Comparison of ENCODE assay signal across 11 cellular contexts in genomic region chr11:73372371-73372993, GRCh38. TPM values are rescaled to one million over a fixed set of nuclear protein-coding genes. Genes with fewer than 3 reads are reported as not detected.
A peak's percentile ranks its signal among the peaks of the same experiment; 100 is the strongest.
DNase-seq lines count a peak whose midpoint lies in the region; ATAC-seq and TF ChIP-seq lines count a peak whose summit lies in the region.
"Had no signal": no experiment of that assay in that cellular context is flagged by ENCODE, and none has a peak within 500 bp of the region (broad histone marks: within the 10 kb centered on the region; RNA-seq: fewer than 3 reads in every experiment).

No MANE protein-coding gene starts in this region.

- no peak overlapping the region for H4K91ac ChIP-seq in H9 (ENCODE audit: insufficient read length, low read depth, low read length)

- no peak overlapping the region for H2BK15ac ChIP-seq in H9 (ENCODE audit: low read depth, low read length)

- peaks cover 3% of the 10 kb centered on the region; the same call in 1 of the 2 replicates for H3K4me1 ChIP-seq in H9 (ENCODE audit: insufficient read depth, low read length)
- H3K4me1 ChIP-seq in heart right ventricle: peaks cover 0 to 29% (median 19%) of the 10 kb centered on the region in 9 donors

- no peak overlapping the region for H3K18ac ChIP-seq in H9 (ENCODE audit: insufficient read length, low read depth, low read length)

- no peak overlapping the region for H3K14ac ChIP-seq in H9 (ENCODE audit: insufficient read depth, low read length)

- no peaks in the 10 kb centered on the region for H3K79me1 ChIP-seq in H9 (ENCODE audit: insufficient read depth, low read depth, low read length, poor library complexity, severe bottlenecking)

- H4K5ac ChIP-seq in H9 (ENCODE audit: insufficient read length, low read depth, low read length): no peak overlapping the region

- no peak overlapping the region for H3K4me3 ChIP-seq in heart right ventricle

- H2BK120ac ChIP-seq in H9 (ENCODE audit: low read depth, low read length, poor library complexity, severe bottlenecking): no peak overlapping the region

- H3K56ac ChIP-seq in H9 (ENCODE audit: insufficient read length, low read depth, low read length): no peak overlapping the region

- peaks cover 6% of the 10 kb centered on the region for H3K23me2 ChIP-seq in H9 (ENCODE audit: insufficient read length, low read depth, low read length, poor library complexity, severe bottlenecking)

- ATAC-seq in heart right ventricle (peak in 4 of 8 donors; percentile 23 to 36 (median 24)), GM19397 (IDR thresholded peaks at IDR 0.05; ENCODE audit: unreplicated experiment) (no peak), GM21360 (IDR thresholded peaks at IDR 0.05; ENCODE audit: unreplicated experiment) (no peak)
- ATAC-seq: activated CD4-positive, CD25-positive, alpha-beta regulatory T cell treated with anti-CD3 and anti-CD28 coated beads, Interleukin-2, amount 50 U/mL, for 24 hours had no signal

- no peak overlapping the region for H3K9ac ChIP-seq in H9 (ENCODE audit: extremely low read depth, insufficient read length, low read length)

- intact Hi-C loops in heart right ventricle (cut with DNase I): no loop called here
- intact Hi-C loops in activated T-helper 1 cell treated with anti-CD3 and anti-CD28 coated beads, Interleukin-12 subunit alpha, Interleukin-12 subunit beta, Interleukin-2, Interleukin-4 antibody, amounts not matched to agents 30 ng/mL and 10 ng/mL and 1 ng/mL, durations not matched to agents 14 hours and 24 hours and 36 hours (cut with micrococcal nuclease): loop anchor here (10.0 kb wide), 2 partner anchors 502 to 1148 kb away; partner anchors contain the start of genes COA4, INPPL1 and PAAF1

- H3K9me3 ChIP-seq in H9 (ENCODE audit: control insufficient read depth, low read depth, low read length) (no peaks in the 10 kb centered on the region), heart right ventricle (no peaks in the 10 kb centered on the region)

- no peaks in the 10 kb centered on the region for H3K36me3 Mint-ChIP-seq in H9 (ENCODE audit: insufficient read depth in 1 of 3, low read depth in 3 of 3)
- peaks cover 3% of the 10 kb centered on the region for H3K36me3 Mint-ChIP-seq in activated T-helper 1 cell treated with anti-CD3 and anti-CD28 coated beads, Interleukin-12 subunit alpha, Interleukin-12 subunit beta, Interleukin-2, Interleukin-4 antibody, amounts not matched to agents 30 ng/mL and 10 ng/mL and 1 ng/mL, durations not matched to agents 14 hours and 24 hours and 36 hours (ENCODE audit: low read depth)

- no peaks in the 10 kb centered on the region for H4K20me1 ChIP-seq in H9 (ENCODE audit: control insufficient read depth, insufficient read depth, insufficient read length)

- no peaks in the 10 kb centered on the region for H3K9me3 Mint-ChIP-seq in H9
- H3K9me3 Mint-ChIP-seq in activated T-helper 1 cell treated with anti-CD3 and anti-CD28 coated beads, Interleukin-12 subunit alpha, Interleukin-12 subunit beta, Interleukin-2, Interleukin-4 antibody, amounts not matched to agents 30 ng/mL and 10 ng/mL and 1 ng/mL, durations not matched to agents 14 hours and 24 hours and 36 hours: no peaks in the 10 kb centered on the region

- H3T11ph ChIP-seq in H9 (ENCODE audit: low read length): no peak overlapping the region

- H3K27ac Mint-ChIP-seq in H9: no peak overlapping the region
- H3K27ac Mint-ChIP-seq in activated T-helper 1 cell treated with anti-CD3 and anti-CD28 coated beads, Interleukin-12 subunit alpha, Interleukin-12 subunit beta, Interleukin-2, Interleukin-4 antibody, amounts not matched to agents 30 ng/mL and 10 ng/mL and 1 ng/mL, durations not matched to agents 14 hours and 24 hours and 36 hours: no peak overlapping the region

- H3K79me2 ChIP-seq in H9 (ENCODE audit: insufficient read depth, low read length): no peaks in the 10 kb centered on the region

- H2AFZ ChIP-seq in H9 (ENCODE audit: low read length): no peak overlapping the region

- no peak overlapping the region for H3K4me3 Mint-ChIP-seq in H9
- H3K4me3 Mint-ChIP-seq in activated T-helper 1 cell treated with anti-CD3 and anti-CD28 coated beads, Interleukin-12 subunit alpha, Interleukin-12 subunit beta, Interleukin-2, Interleukin-4 antibody, amounts not matched to agents 30 ng/mL and 10 ng/mL and 1 ng/mL, durations not matched to agents 14 hours and 24 hours and 36 hours: no peak overlapping the region

- H2BK12ac ChIP-seq in H9 (ENCODE audit: insufficient read length, low read depth, low read length): no peak overlapping the region

- peaks cover 18% of the 10 kb centered on the region for H3K27me3 Mint-ChIP-seq in H9 (ENCODE audit: low read depth)
- no peaks in the 10 kb centered on the region for H3K27me3 Mint-ChIP-seq in activated T-helper 1 cell treated with anti-CD3 and anti-CD28 coated beads, Interleukin-12 subunit alpha, Interleukin-12 subunit beta, Interleukin-2, Interleukin-4 antibody, amounts not matched to agents 30 ng/mL and 10 ng/mL and 1 ng/mL, durations not matched to agents 14 hours and 24 hours and 36 hours (ENCODE audit: insufficient read depth)

- H3K27ac ChIP-seq in H9 (ENCODE audit: insufficient read length, low read depth, low read length) (no peak overlapping the region), heart right ventricle (peak overlapping the region in 9 of 10 donors; percentile 28 to 73 (median 49))

- TF ChIP-seq CTCF in H9 (conservative IDR thresholded peaks at IDR 0.05) (peak; percentile 53), heart right ventricle (IDR thresholded peaks at IDR 0.05) (peak in 5 of 9 donors; percentile 12 to 38 (median 33))

- H3K4ac ChIP-seq in H9 (ENCODE audit: low read depth, low read length): no peak overlapping the region

- no peak overlapping the region for H3K4me2 ChIP-seq in H9 (ENCODE audit: insufficient read depth, insufficient read length, low read length)

- H3K27me3 ChIP-seq in H9 (ENCODE audit: insufficient read depth, low read length) (no peaks in the 10 kb centered on the region; the same call in 1 of the 2 replicates), heart right ventricle (no peaks in the 10 kb centered on the region)

- H3K23ac ChIP-seq in H9 (ENCODE audit: insufficient read length, low read depth, low read length): no peak overlapping the region

- no CpG with 5 or more reads among the region's 7 CpGs for WGBS in H9 (ENCODE audit: extremely low coverage, insufficient read length, low lambda C conversion rate)
- WGBS in heart right ventricle, 2 donors: 54 to 57% methylated on average over 7 of the region's 7 CpGs

- DNase-seq in AG08396 (ENCODE audit: low spot score) (peak; percentile 62), H9 (peak; percentile 68), SKM-1 (lab: John Stamatoyannopoulos, UW; ENCODE audit: unreplicated experiment) (peak; percentile 71), heart right ventricle (no peak)
- no peak for DNase-seq in stimulated activated CD8-positive, alpha-beta memory T cell treated with anti-CD3 and anti-CD28 coated beads, Interleukin-4, amount 100 ng/mL, for 48 hours
- DNase-seq in activated T-helper 1 cell treated with anti-CD3 and anti-CD28 coated beads, Interleukin-12 subunit alpha, Interleukin-12 subunit beta, Interleukin-2, Interleukin-4 antibody, amounts not matched to agents 30 ng/mL and 10 ng/mL and 1 ng/mL, durations not matched to agents 14 hours and 24 hours and 36 hours (ENCODE audit: low spot score): no peak
- DNase-seq: central memory CD4-positive, alpha-beta T cell; NCI-H2029 had no signal

- H3K36me3 ChIP-seq in heart right ventricle: peaks cover 0 to 20% (median 10%) of the 10 kb centered on the region in 9 donors

- no peak overlapping the region for H2BK5ac ChIP-seq in H9 (ENCODE audit: insufficient read length, low read length)

- H2BK20ac ChIP-seq in H9 (ENCODE audit: low read depth, low read length, poor library complexity, severe bottlenecking): no peak overlapping the region

- H4K8ac ChIP-seq in H9 (replicated peaks; ENCODE audit: insufficient read length, low read depth, low read length): no peak overlapping the region

- peaks cover 14% of the 10 kb centered on the region in 2 experiments for H3K4me1 Mint-ChIP-seq in H9
- H3K4me1 Mint-ChIP-seq in activated T-helper 1 cell treated with anti-CD3 and anti-CD28 coated beads, Interleukin-12 subunit alpha, Interleukin-12 subunit beta, Interleukin-2, Interleukin-4 antibody, amounts not matched to agents 30 ng/mL and 10 ng/mL and 1 ng/mL, durations not matched to agents 14 hours and 24 hours and 36 hours (ENCODE audit: low read depth): peaks cover 13% of the 10 kb centered on the region

- H2AK5ac ChIP-seq in H9 (ENCODE audit: insufficient read length, low read length): no peak overlapping the region

RNA-seq across cellular contexts. Expression of gene RELT, which starts 3.7 kb away (rescaled TPM):
- 10.2 TPM in 2 replicates for total RNA-seq in H9 (2021)
- 1 to 10 TPM; 1.0 to 9.2 (median 2.7) TPM for total RNA-seq in heart right ventricle
- polyA plus RNA-seq in heart right ventricle: 1 to 10 TPM; 2.0 to 5.6 TPM
- 34.6 and 37.6 TPM in 2 replicates for total RNA-seq in activated T-helper 1 cell treated with anti-CD3 and anti-CD28 coated beads, Interleukin-12 subunit alpha, Interleukin-12 subunit beta, Interleukin-2, Interleukin-4 antibody, amounts not matched to agents 30 ng/mL and 10 ng/mL and 1 ng/mL, durations not matched to agents 14 hours and 24 hours and 36 hours

Comparison
In these comparisons a context has a peak if more than half of its experiments do, and no peak if none do; other contexts are left out.
1. DNase-seq: peak in AG08396 (single experiment), H9 (single experiment) and SKM-1 (single experiment); none in heart right ventricle (0 of 2), stimulated activated CD8-positive, alpha-beta memory T cell treated with anti-CD3 and anti-CD28 coated beads, Interleukin-4, amount 100 ng/mL, for 48 hours (single experiment) and activated T-helper 1 cell treated with anti-CD3 and anti-CD28 coated beads, Interleukin-12 subunit alpha, Interleukin-12 subunit beta, Interleukin-2, Interleukin-4 antibody, amounts not matched to agents 30 ng/mL and 10 ng/mL and 1 ng/mL, durations not matched to agents 14 hours and 24 hours and 36 hours (single experiment).